In the genomic region with DNA sequence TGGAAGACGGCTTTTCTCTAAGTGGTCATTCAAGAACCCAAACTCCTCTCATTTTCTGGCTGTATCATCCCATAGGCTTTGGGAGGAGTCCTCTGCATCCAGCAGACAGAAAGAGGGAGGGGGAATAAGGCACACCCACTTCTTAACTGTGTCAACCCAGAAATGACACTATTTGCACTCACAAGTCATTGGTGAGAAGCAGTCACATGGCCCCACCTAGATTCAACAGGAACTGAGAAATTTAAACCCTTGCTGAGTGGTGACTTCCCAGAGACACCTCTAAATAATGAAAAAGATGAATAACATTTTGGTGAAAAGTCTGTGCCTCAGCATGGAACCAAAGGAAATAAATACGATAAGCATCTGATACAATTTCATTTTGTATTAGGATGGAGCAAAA, we compare ENCODE assay signal across 28 cellular contexts.
"Had no signal": no experiment of that assay in that cellular context is flagged by ENCODE, and none has a peak within 500 bp of the region (broad histone marks: within the 10 kb centered on the region; RNA-seq: fewer than 3 reads in every experiment).

No MANE protein-coding gene starts in this region.

- ATAC-seq: natural killer cell; right cardiac atrium; sciatic nerve; stimulated activated naive B cell treated with anti-CD40 and anti-IgM and Interleukin-4, amounts not matched to agents 10 μg/mL and 1 μg/mL and 100 μg/mL, for 72 hours; stimulated activated naive CD8-positive, alpha-beta T cell treated with anti-CD3 and anti-CD28 coated beads, Interleukin-15, Interleukin-2, amounts not matched to agents 100 U/mL and 50 U/mL, for 24 hours; upper lobe of right lung had no signal

- H3K4me1 ChIP-seq: left ventricle myocardium inferior, neural progenitor cell, parathyroid adenoma, stomach, testis, thyroid gland, upper lobe of right lung had no signal

- DNase-seq: islet precursor cell; left ventricle myocardium inferior; mesendoderm; naive B cell; natural killer cell; nephron progenitor cell; occipital lobe; retina; right cardiac atrium; stimulated activated CD4-positive, alpha-beta T cell treated with anti-CD3 and anti-CD28 coated beads, Interleukin-12 subunit alpha, Interleukin-12 subunit beta, amount 100 ng/mL, for 4 hours; stimulated activated CD4-positive, alpha-beta T cell treated with anti-CD3 and anti-CD28 coated beads, Interleukin-15, amount 100 ng/mL, for 24 hours; stimulated activated CD4-positive, alpha-beta T cell treated with anti-CD3 and anti-CD28 coated beads, Interleukin-2, amount 100 ng/mL, for 24 hours; stimulated activated CD4-positive, alpha-beta T cell treated with anti-CD3 and anti-CD28 coated beads, Interleukin-4, amount 100 ng/mL, for 1 hour; stimulated activated naive B cell treated with anti-CD40 and anti-IgM and Interleukin-4, amounts not matched to agents 10 μg/mL and 1 μg/mL and 100 μg/mL, for 72 hours; stimulated activated naive CD8-positive, alpha-beta T cell treated with anti-CD3 and anti-CD28 coated beads, Interleukin-15, Interleukin-2, amounts not matched to agents 100 U/mL and 50 U/mL, for 24 hours; stomach; testis; thyroid gland; trophoblast cell; upper lobe of right lung had no signal

- H3K27ac ChIP-seq: hepatocyte, left ventricle myocardium inferior, neural progenitor cell, neutrophil, parathyroid adenoma, skin epidermis, stomach, testis, thyroid gland, upper lobe of right lung had no signal

- FAIRE-seq: urothelium cell line had no signal

- H3K36me3 ChIP-seq: left ventricle myocardium inferior, neural progenitor cell, neutrophil, stomach, thyroid gland, upper lobe of right lung had no signal

- H3K4me2 ChIP-seq: hepatocyte, neural progenitor cell had no signal

- H2AFZ ChIP-seq: hepatocyte, neural progenitor cell, parathyroid adenoma had no signal

- H3K79me2 ChIP-seq: hepatocyte, parathyroid adenoma had no signal

- H3K4me3 ChIP-seq: hepatocyte, left ventricle myocardium inferior, lung, neural progenitor cell, skin epidermis, stomach, testis, thyroid gland, upper lobe of right lung had no signal

- H3K9ac ChIP-seq: neural progenitor cell, parathyroid adenoma had no signal

- H3K9me3 ChIP-seq: neutrophil, stomach, testis, thyroid gland, upper lobe of right lung had no signal

- H3K27me3 ChIP-seq: hepatocyte, neural progenitor cell, neutrophil, stomach, testis, thyroid gland, upper lobe of right lung had no signal
